8 cellular contexts compared by ENCODE assay signal in the genomic region with DNA sequence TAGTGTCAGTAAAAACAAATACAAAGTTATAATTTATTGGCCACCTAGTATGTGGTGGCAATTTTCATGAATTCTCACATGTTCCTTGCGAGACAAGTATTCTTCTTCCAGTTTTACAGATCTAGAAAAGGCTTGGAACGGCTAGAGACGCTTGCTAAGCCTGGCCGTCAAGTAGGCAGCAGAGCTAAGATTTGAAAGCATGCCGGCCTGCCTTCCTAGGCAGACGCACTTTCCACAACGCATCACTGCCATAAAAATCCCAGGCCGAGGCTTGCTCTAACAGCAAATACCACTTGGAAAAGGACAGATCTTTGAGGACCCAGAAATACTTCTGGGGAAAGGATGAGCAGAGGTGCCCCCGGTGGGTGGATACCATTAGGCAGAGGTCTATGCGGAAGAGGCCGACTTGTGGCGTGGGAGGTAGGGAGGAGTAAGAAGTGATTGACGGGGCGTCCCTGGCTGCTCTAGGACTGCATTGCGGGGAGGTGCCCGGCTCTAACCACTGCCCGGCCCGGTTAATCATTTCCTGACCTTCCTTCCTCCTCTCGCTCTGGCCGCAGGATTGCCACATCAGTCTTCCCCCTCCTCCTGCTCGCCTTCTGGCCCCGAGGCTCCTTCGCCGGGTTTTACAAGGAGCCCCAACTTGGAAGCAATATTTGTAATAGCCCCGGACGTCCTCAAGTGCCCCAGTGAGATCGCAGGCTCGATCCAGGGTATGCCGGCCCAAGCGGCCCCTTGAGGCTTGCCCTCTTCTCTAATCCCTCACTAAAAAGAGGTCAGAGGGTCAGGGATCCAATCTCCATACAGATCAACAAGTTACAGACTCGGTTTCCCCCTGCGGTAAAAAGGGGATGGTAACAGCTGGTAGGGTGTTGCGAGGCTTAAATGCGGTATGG. TPM values are rescaled to one million over a fixed set of nuclear protein-coding genes. Genes with fewer than 3 reads are reported as not detected.
DNase-seq lines count a peak whose midpoint lies in the region; ATAC-seq and TF ChIP-seq lines count a peak whose summit lies in the region.

No MANE protein-coding gene starts in this region.

- ATAC-seq in GM19043 (IDR thresholded peaks at IDR 0.05; ENCODE audit: low read depth, unreplicated experiment) (peak; percentile 66), HG03354 (IDR thresholded peaks at IDR 0.05; ENCODE audit: poor library complexity, severe bottlenecking, unreplicated experiment) (peak; percentile 58), left cardiac atrium (peak; percentile 56 to 75)
- peak; percentile 47 to 66 for ATAC-seq in activated naive CD4-positive, alpha-beta T cell treated with anti-CD3 and anti-CD28 coated beads, Interleukin-2, amount 50 U/mL, for 72 hours

- peak; percentile 42 to 52 for TF ChIP-seq POLR2A in uterus (IDR thresholded peaks at IDR 0.05)

- in situ Hi-C loops in ACHN (cut with HindIII; ENCODE audit: low pct_ligation_motif_present, low pct_unique_long_range_greater_than_20kb, low sequenced_read_pairs) = no loop called here

- peaks cover 0 to 15% of the 10 kb centered on the region in 2 donors for H3K36me3 Mint-ChIP-seq in activated naive CD4-positive, alpha-beta T cell treated with anti-CD3 and anti-CD28 coated beads, Interleukin-2, amount 50 U/mL, for 72 hours

- H3K4me3 ChIP-seq in SJSA1 (peak overlapping the region; percentile 94), uterus (peak overlapping the region; percentile 55 to 79)

- H3K36me3 ChIP-seq in SJSA1 = peaks cover 10% of the 10 kb centered on the region
- H3K36me3 ChIP-seq in uterus = no peaks in the 10 kb centered on the region

- TF ChIP-seq CTCF in uterus (IDR thresholded peaks at IDR 0.05) = no peak

- intact Hi-C loops in left cardiac atrium (cut with DNase I) (no loop called here), posterior vena cava (cut with DNase I) (loop anchor here in 1 of 2 donors (5.0 to 10.0 kb wide), 2 partner anchors 52 to 94 kb away; a partner anchor contains a TSS), uterus (cut with DNase I; ENCODE audit: low total_unique reads) (loop anchor here (10.0 kb wide), 1 partner anchor 92 kb away; a partner anchor contains a TSS)

- H3K27ac ChIP-seq in SJSA1 (peak overlapping the region; percentile 97), uterus (peak overlapping the region; percentile 95 to 98)

- DNase-seq in ACHN (peak; percentile 96), SJSA1 (ENCODE audit: low read depth in 1 of 2, low spot score in 2 of 2) (peak; percentile 85 to 91), left cardiac atrium (peak; percentile 95), posterior vena cava (ENCODE audit: low spot score) (peak; percentile 98), uterus (peak; percentile 86 to 90)
- peak; percentile 66 to 90 for DNase-seq in activated naive CD4-positive, alpha-beta T cell treated with anti-CD3 and anti-CD28 coated beads, Interleukin-2, amount 50 U/mL, for 72 hours (ENCODE audit: low spot score in 2 of 2)

- H3K9me3 ChIP-seq in SJSA1 (replicated peaks) = no peaks in the 10 kb centered on the region
- H3K9me3 ChIP-seq in uterus = no peaks in the 10 kb centered on the region

- H3K9me3 Mint-ChIP-seq in activated naive CD4-positive, alpha-beta T cell treated with anti-CD3 and anti-CD28 coated beads, Interleukin-2, amount 50 U/mL, for 72 hours = no peaks in the 10 kb centered on the region

- H3K27me3 ChIP-seq in SJSA1 (replicated peaks) (no peaks in the 10 kb centered on the region), uterus (no peaks in the 10 kb centered on the region)

- H3K27ac Mint-ChIP-seq in activated naive CD4-positive, alpha-beta T cell treated with anti-CD3 and anti-CD28 coated beads, Interleukin-2, amount 50 U/mL, for 72 hours = peak overlapping the region; percentile 95 to 96

- H3K4me1 ChIP-seq in SJSA1 (replicated peaks) (peaks cover 52% of the 10 kb centered on the region), uterus (peaks cover 11 to 14% of the 10 kb centered on the region in 2 donors)

RNA-seq across cellular contexts. Expression of a gene that starts 1.3 kb away (rescaled TPM):
- 28.0 and 28.5 TPM in 2 replicates for total RNA-seq in SJSA1 (2014; rRNA removed; shearing (Covaris generic))
- total RNA-seq in activated naive CD4-positive, alpha-beta T cell treated with anti-CD3 and anti-CD28 coated beads, Interleukin-2, amount 50 U/mL, for 72 hours = 10 to 100 TPM; 71.4 to 81.4 TPM
- total RNA-seq in left cardiac atrium (10 to 100 TPM; 20.1 to 27.4 TPM), posterior vena cava (10 to 100 TPM; 40.3 to 41.8 TPM), uterus (10 to 100 TPM; 26.5 to 96.3 (median 65.8) TPM)

Comparison
In these comparisons a context has a peak if more than half of its experiments do, and no peak if none do; other contexts are left out.
1. Peak in every context shown above with its lines: DNase-seq, ATAC-seq, H3K4me3 ChIP-seq and H3K27ac ChIP-seq.